Comparison of ENCODE assay signal across 26 cellular contexts in genomic region chr12:105219261-105220018, GRCh38. TPM values are rescaled to one million over a fixed set of nuclear protein-coding genes. Genes with fewer than 3 reads are reported as not detected.
A peak's percentile ranks its signal among the peaks of the same experiment; 100 is the strongest.
DNase-seq lines count a peak whose midpoint lies in the region; ATAC-seq and TF ChIP-seq lines count a peak whose summit lies in the region.
"Had no signal": no experiment of that assay in that cellular context is flagged by ENCODE, and none has a peak within 500 bp of the region (broad histone marks: within the 10 kb centered on the region; RNA-seq: fewer than 3 reads in every experiment).

No MANE protein-coding gene starts in this region.

- peaks cover 15 to 68% of the 10 kb centered on the region in 2 donors for H3K36me3 ChIP-seq in muscle layer of duodenum (ENCODE audit: control insufficient read depth in 1 of 2, insufficient read depth in 2 of 2, low read length in 2 of 2)
- peaks cover 0 to 41% of the 10 kb centered on the region in 2 donors for H3K36me3 ChIP-seq in vagina
- H3K36me3 ChIP-seq in Peyer's patch = peaks cover 0 to 56% (median 0%) of the 10 kb centered on the region in 3 donors
- H3K36me3 ChIP-seq in brain microvascular endothelial cell (replicated peaks) = peaks cover 15% of the 10 kb centered on the region

- H3K4me1 Mint-ChIP-seq in natural killer cell = peaks cover 45 to 46% of the 10 kb centered on the region in 2 donors
- H3K4me1 Mint-ChIP-seq in natural killer cell treated with Interleukin-12 subunit alpha and Interleukin-12 subunit beta and Interleukin-15 and Interleukin-18, amount 100 ng/mL, for 72 hours (ENCODE audit: low read depth in 2 of 2) = peaks cover 25 to 29% of the 10 kb centered on the region in 2 donors
- H3K4me1 Mint-ChIP-seq: activated naive CD4-positive, alpha-beta T cell treated with anti-CD3 and anti-CD28 coated beads, Interleukin-2, amount 10 ng/mL, durations not matched to agents 7 days and 5 days had no signal

- in situ Hi-C loops in brain microvascular endothelial cell (cut with HindIII; ENCODE audit: low pct_ligation_motif_present, low sequenced_read_pairs) = no loop called here

- no peak for TF ChIP-seq CTCF in natural killer cell (IDR thresholded peaks at IDR 0.05)
- no peak for TF ChIP-seq CTCF in vagina (IDR thresholded peaks at IDR 0.05)
- no peak for TF ChIP-seq CTCF in Peyer's patch (IDR thresholded peaks at IDR 0.05)
- TF ChIP-seq CTCF in brain microvascular endothelial cell (IDR thresholded peaks at IDR 0.05; ENCODE audit: low read depth, low read length, missing control alignments) = no peak

- H3K36me3 Mint-ChIP-seq in natural killer cell = peaks cover 15% of the 10 kb centered on the region
- H3K36me3 Mint-ChIP-seq in natural killer cell treated with Interleukin-12 subunit alpha and Interleukin-12 subunit beta and Interleukin-15 and Interleukin-18, amount 100 ng/mL, for 72 hours = peaks cover 11% of the 10 kb centered on the region

- H3K4me3 Mint-ChIP-seq in natural killer cell = no peak overlapping the region
- no peak overlapping the region for H3K4me3 Mint-ChIP-seq in natural killer cell treated with Interleukin-12 subunit alpha and Interleukin-12 subunit beta and Interleukin-15 and Interleukin-18, amount 100 ng/mL, for 72 hours
- H3K4me3 Mint-ChIP-seq: activated CD4-positive, alpha-beta T cell treated with anti-CD3 and anti-CD28 coated beads for 36 hours; activated naive CD4-positive, alpha-beta T cell treated with anti-CD3 and anti-CD28 coated beads, Interleukin-2, amount 10 ng/mL, durations not matched to agents 7 days and 5 days; memory B cell; naive thymus-derived CD8-positive, alpha-beta T cell had no signal

- no peak for TF ChIP-seq POLR2A in vagina (IDR thresholded peaks at IDR 0.05)
- TF ChIP-seq POLR2A in Peyer's patch (IDR thresholded peaks at IDR 0.05) = no peak

- peak overlapping the region; percentile 32 for H3K27ac ChIP-seq in muscle layer of duodenum (ENCODE audit: low read length)
- H3K27ac ChIP-seq in vagina = peak overlapping the region; percentile 83
- H3K27ac ChIP-seq in Peyer's patch = peak overlapping the region in 2 of 4 donors; percentile 71 to 91
- no peak overlapping the region for H3K27ac ChIP-seq in brain microvascular endothelial cell
- H3K27ac ChIP-seq: A549, BLaER1, parathyroid adenoma had no signal

- no peaks in the 10 kb centered on the region for H3K9me3 ChIP-seq in muscle layer of duodenum (ENCODE audit: control insufficient read depth in 1 of 2, low read length in 2 of 2)
- H3K9me3 ChIP-seq in vagina = no peaks in the 10 kb centered on the region
- H3K9me3 ChIP-seq in Peyer's patch = no peaks in the 10 kb centered on the region
- H3K9me3 ChIP-seq: A549, BLaER1, Caco-2 had no signal

- H3K9me3 Mint-ChIP-seq in natural killer cell = no peaks in the 10 kb centered on the region
- H3K9me3 Mint-ChIP-seq in natural killer cell treated with Interleukin-12 subunit alpha and Interleukin-12 subunit beta and Interleukin-15 and Interleukin-18, amount 100 ng/mL, for 72 hours = no peaks in the 10 kb centered on the region
- H3K9me3 Mint-ChIP-seq: activated naive CD4-positive, alpha-beta T cell treated with anti-CD3 and anti-CD28 coated beads, Interleukin-2, amount 10 ng/mL, durations not matched to agents 7 days and 5 days; memory B cell; naive thymus-derived CD8-positive, alpha-beta T cell had no signal

- no peak for ATAC-seq in natural killer cell
- ATAC-seq in natural killer cell treated with Interleukin-12 subunit alpha and Interleukin-12 subunit beta and Interleukin-15 and Interleukin-18, amount 100 ng/mL, for 72 hours = no peak
- ATAC-seq: activated CD4-positive, alpha-beta T cell treated with anti-CD3 and anti-CD28 coated beads for 36 hours; naive thymus-derived CD8-positive, alpha-beta T cell had no signal

- peak overlapping the region; percentile 36 to 38 for H3K27ac Mint-ChIP-seq in natural killer cell
- no peak overlapping the region for H3K27ac Mint-ChIP-seq in natural killer cell treated with Interleukin-12 subunit alpha and Interleukin-12 subunit beta and Interleukin-15 and Interleukin-18, amount 100 ng/mL, for 72 hours
- H3K27ac Mint-ChIP-seq: activated CD4-positive, alpha-beta T cell treated with anti-CD3 and anti-CD28 coated beads for 36 hours; activated naive CD4-positive, alpha-beta T cell treated with anti-CD3 and anti-CD28 coated beads, Interleukin-2, amount 10 ng/mL, durations not matched to agents 7 days and 5 days; memory B cell had no signal

- no peaks in the 10 kb centered on the region for H3K27me3 Mint-ChIP-seq in natural killer cell (ENCODE audit: low read depth in 2 of 2)
- no peaks in the 10 kb centered on the region for H3K27me3 Mint-ChIP-seq in natural killer cell treated with Interleukin-12 subunit alpha and Interleukin-12 subunit beta and Interleukin-15 and Interleukin-18, amount 100 ng/mL, for 72 hours
- H3K27me3 Mint-ChIP-seq: activated CD4-positive, alpha-beta T cell treated with anti-CD3 and anti-CD28 coated beads for 36 hours; activated naive CD4-positive, alpha-beta T cell treated with anti-CD3 and anti-CD28 coated beads, Interleukin-2, amount 10 ng/mL, durations not matched to agents 7 days and 5 days; memory B cell; naive thymus-derived CD8-positive, alpha-beta T cell had no signal

- H3K27me3 ChIP-seq in muscle layer of duodenum (ENCODE audit: low read depth, low read length) = no peaks in the 10 kb centered on the region
- no peaks in the 10 kb centered on the region for H3K27me3 ChIP-seq in vagina
- H3K27me3 ChIP-seq in Peyer's patch = no peaks in the 10 kb centered on the region
- no peaks in the 10 kb centered on the region for H3K27me3 ChIP-seq in brain microvascular endothelial cell (replicated peaks)
- H3K27me3 ChIP-seq: BLaER1 had no signal

- peaks cover 9 to 13% of the 10 kb centered on the region in 2 donors for H3K4me1 ChIP-seq in muscle layer of duodenum (ENCODE audit: control insufficient read depth in 1 of 2, insufficient read depth in 2 of 2, low read length in 2 of 2)
- peaks cover 76% of the 10 kb centered on the region for H3K4me1 ChIP-seq in vagina
- peaks cover 0 to 70% (median 10%) of the 10 kb centered on the region in 4 donors for H3K4me1 ChIP-seq in Peyer's patch

- DNase-seq in natural killer cell (no peak), foreskin melanocyte (peak; percentile 90), vagina (ENCODE audit: extremely low spot score in 2 of 2) (no peak), Peyer's patch (no peak), brain microvascular endothelial cell (no peak), activated T-cell treated with anti-CD3 and anti-CD28 coated beads for 4 hours (no peak)
- DNase-seq in natural killer cell treated with Interleukin-12 subunit alpha and Interleukin-12 subunit beta and Interleukin-15 and Interleukin-18, amount 100 ng/mL, for 72 hours (ENCODE audit: low spot score) = no peak
- DNase-seq: activated CD4-positive, alpha-beta T cell treated with anti-CD3 and anti-CD28 coated beads for 36 hours; activated naive CD4-positive, alpha-beta T cell treated with anti-CD3 and anti-CD28 coated beads, Interleukin-2, amount 10 ng/mL, durations not matched to agents 7 days and 5 days; activated T-cell treated with anti-CD3 and anti-CD28 coated beads, Interleukin-2, amount 50 U/mL, for 48 hours; anterior cingulate cortex; Caco-2; cerebellar nuclear complex; effector CD4-positive, alpha-beta T cell; naive thymus-derived CD8-positive, alpha-beta T cell; NCI-H1105 treated with DMSO at 0.1 percent for 48 hours; NCI-H446 treated with DMSO at 0.1 percent for 48 hours; stimulated activated CD4-positive, alpha-beta T cell treated with anti-CD3 and anti-CD28 coated beads, Interleukin-2, amount 100 ng/mL, for 48 hours; stimulated activated naive CD4-positive, alpha-beta T cell; T-helper 1 cell; trophoblast cell had no signal

- intact Hi-C loops in natural killer cell (cut with micrococcal nuclease) = no loop called here
- intact Hi-C loops in vagina (cut with DNase I) = loop anchor here (5.0 kb wide), 1 partner anchor 1358 kb away; no protein-coding TSS in a partner anchor

- H3K4me3 ChIP-seq in muscle layer of duodenum (ENCODE audit: low read depth in 1 of 2, low read length in 2 of 2) (no peak overlapping the region), vagina (no peak overlapping the region), Peyer's patch (no peak overlapping the region), brain microvascular endothelial cell (ENCODE audit: low read depth, low read length) (no peak overlapping the region)
- H3K4me3 ChIP-seq: A549, BLaER1 had no signal

RNA-seq across cellular contexts. Expression of gene APPL2, which starts 16.5 kb away (rescaled TPM):
- total RNA-seq in natural killer cell = 10 to 100 TPM; 56.0 to 65.9 (median 64.2) TPM
- total RNA-seq in natural killer cell treated with Interleukin-12 subunit alpha and Interleukin-12 subunit beta and Interleukin-15 and Interleukin-18, amount 100 ng/mL, for 72 hours = 10 to 100 TPM; 13.2 to 26.4 TPM
- total RNA-seq in vagina = 48.1 TPM
- total RNA-seq in Peyer's patch = 100 to 1,000 TPM; 169 to 203 (median 185) TPM

Comparison
In these comparisons a context has a peak if more than half of its experiments do, and no peak if none do; other contexts are left out.
1. H3K27ac Mint-ChIP-seq: peak in natural killer cell (2 of 2); none in natural killer cell treated with Interleukin-12 subunit alpha and Interleukin-12 subunit beta and Interleukin-15 and Interleukin-18, amount 100 ng/mL, for 72 hours (0 of 2).